ENCODE assay signal across 8 cellular contexts in genomic region chr10:92290837-92291609, GRCh38. TPM values are rescaled to one million over a fixed set of nuclear protein-coding genes. Genes with fewer than 3 reads are reported as not detected.
DNase-seq lines count a peak whose midpoint lies in the region; ATAC-seq and TF ChIP-seq lines count a peak whose summit lies in the region.

Gene CPEB3, minus strand, starts transcription at chr10:92291078. Its CDS starts 50,728 bp downstream, at chr10:92240350.
Gene MARCHF5, plus strand, starts transcription at chr10:92291167. Its CDS starts 328 bp downstream, at chr10:92291495.

- H3K4me3 Mint-ChIP-seq in activated naive CD8-positive, alpha-beta T cell, result peak within 1 kb of the TSS; percentile 94
- H3K4me3 Mint-ChIP-seq in glutamatergic neuron (ENCODE audit: unreplicated experiment) (peak within 1 kb of the TSS; percentile 97), osteocyte (ENCODE audit: unreplicated experiment) (peak within 1 kb of the TSS; percentile 85)

- no peaks in the 10 kb centered on the region for H3K27me3 Mint-ChIP-seq in activated naive CD8-positive, alpha-beta T cell
- peaks cover 7% of the 10 kb centered on the region for H3K27me3 Mint-ChIP-seq in glutamatergic neuron (ENCODE audit: unreplicated experiment)
- no peaks in the 10 kb centered on the region for H3K27me3 Mint-ChIP-seq in osteocyte (ENCODE audit: unreplicated experiment)

- peak; percentile 92 for DNase-seq in GM10266 (ENCODE audit: extremely low spot score)
- DNase-seq in NCI-H1048 (lab: John Stamatoyannopoulos, UW), result peak; percentile 81
- DNase-seq in SK-N-SH, result peak; percentile 96
- peak; percentile 95 for DNase-seq in glutamatergic neuron
- peak; percentile 98 for DNase-seq in osteocyte (ENCODE audit: extremely low spot score, unreplicated experiment)
- DNase-seq in thyroid gland, result peak; percentile 98

- 3% methylated on average over 23 of the region's 79 CpGs for WGBS in SK-N-SH (ENCODE audit: low lambda C conversion rate)
- WGBS in thyroid gland, 2 donors, result 3% methylated on average over 12 of the region's 79 CpGs; no CpG with 5 or more reads in 1 of the 2 donors

- TF ChIP-seq RAD21 in SK-N-SH (IDR thresholded peaks at IDR 0.05; ENCODE audit: low read length), result peak; percentile 35

- H3K79me2 ChIP-seq in SK-N-SH (ENCODE audit: insufficient read depth), result peaks cover 69% of the 10 kb centered on the region

- peaks cover 33% of the 10 kb centered on the region for H4K20me1 ChIP-seq in SK-N-SH (ENCODE audit: insufficient read depth)

- H3K4me1 ChIP-seq in SK-N-SH (ENCODE audit: control insufficient read depth in 1 of 2, insufficient read depth in 2 of 2, low read depth in 1 of 2, low read length in 1 of 2) (peaks cover 4% of the 10 kb centered on the region in 2 experiments; a peak in 2 of 4 replicates), thyroid gland (no peaks in the 10 kb centered on the region)

- peak within 1 kb of the TSS; percentile 95 for H2AFZ ChIP-seq in SK-N-SH (ENCODE audit: low read depth)

- POLR2A ChIA-PET in SK-N-SH (lab: Yijun Ruan, JAX), result interaction anchor here (0.6 to 1.6 kb wide), 4 partner anchors 38 to 61 kb away, joined by 3 to 7 read pairs (median 6); no protein-coding TSS in a partner anchor

- TF ChIP-seq POLR2A in thyroid gland (IDR thresholded peaks at IDR 0.05), result peak in 1 of 2 donors; percentile 92

- H3K4me3 ChIP-seq in SK-N-SH (ENCODE audit: low read depth in 2 of 2, low read length in 1 of 2) (peak within 1 kb of the TSS; percentile 95 to 98), thyroid gland (replicated peaks in 1 of 3) (peak within 1 kb of the TSS; percentile 71 to 99 (median 93))

- no peaks in the 10 kb centered on the region for H3K9me2 ChIP-seq in SK-N-SH

- peak within 1 kb of the TSS; percentile 97 for H3K9ac ChIP-seq in SK-N-SH

- peaks cover 13% of the 10 kb centered on the region for H3F3A ChIP-seq in SK-N-SH (replicated peaks; ENCODE audit: insufficient read depth)

- ATAC-seq in HG02588 (IDR thresholded peaks at IDR 0.05; ENCODE audit: unreplicated experiment), result peak; percentile 98

- peak in 1 of 2 experiments; percentile 28; a peak in 1 of 4 replicates for TF ChIP-seq EP300 in SK-N-SH (IDR thresholded peaks at IDR 0.05; ENCODE audit: borderline replicate concordance in 1 of 2, low read depth in 1 of 2, low read length in 1 of 2)

- H3K27me3 ChIP-seq in SK-N-SH (ENCODE audit: insufficient read depth) (no peaks in the 10 kb centered on the region), thyroid gland (no peaks in the 10 kb centered on the region)

- peaks cover 5% of the 10 kb centered on the region for H3K36me3 Mint-ChIP-seq in activated naive CD8-positive, alpha-beta T cell
- H3K36me3 Mint-ChIP-seq in glutamatergic neuron (ENCODE audit: unreplicated experiment) (no peaks in the 10 kb centered on the region), osteocyte (ENCODE audit: unreplicated experiment) (peaks cover 3% of the 10 kb centered on the region)

- CTCF ChIA-PET in SK-N-SH (lab: Yijun Ruan, JAX), result interaction anchor here (0.6 to 4.1 kb wide), 15 partner anchors 12 to 205 kb away, joined by 3 to 51 read pairs (median 4); no protein-coding TSS in a partner anchor

- TF ChIP-seq CTCF in GM10266 (IDR thresholded peaks at IDR 0.05; ENCODE audit: control insufficient read depth, insufficient read depth, low read depth, missing control alignments) (peak; percentile 47), SK-N-SH (IDR thresholded peaks at IDR 0.05) (peak; percentile 57), glutamatergic neuron (IDR thresholded peaks at IDR 0.05; ENCODE audit: partially characterized antibody, unreplicated experiment) (peak; percentile 79), osteocyte (IDR thresholded peaks at IDR 0.05) (peak; percentile 70), thyroid gland (IDR thresholded peaks at IDR 0.05) (peak; percentile 38 to 88 (median 77))

- H3K4me2 ChIP-seq in SK-N-SH, result peak within 1 kb of the TSS; percentile 93

- H3K9me3 Mint-ChIP-seq in activated naive CD8-positive, alpha-beta T cell (ENCODE audit: low read depth), result no peaks in the 10 kb centered on the region
- H3K9me3 Mint-ChIP-seq in glutamatergic neuron (ENCODE audit: unreplicated experiment) (peaks cover 7% of the 10 kb centered on the region), osteocyte (ENCODE audit: unreplicated experiment) (no peaks in the 10 kb centered on the region)

- H3K27ac Mint-ChIP-seq in activated naive CD8-positive, alpha-beta T cell, result peak within 1 kb of the TSS; percentile 82
- peak within 1 kb of the TSS; percentile 92 for H3K27ac Mint-ChIP-seq in glutamatergic neuron (ENCODE audit: unreplicated experiment)
- peak within 1 kb of the TSS; percentile 90 for H3K27ac Mint-ChIP-seq in osteocyte (ENCODE audit: unreplicated experiment)

- H3K36me3 ChIP-seq in SK-N-SH (replicated peaks in 1 of 2; ENCODE audit: control insufficient read depth in 1 of 2, insufficient read depth in 2 of 2, low read length in 1 of 2) (peaks cover 7 to 19% of the 10 kb centered on the region in 2 experiments), thyroid gland (no peaks in the 10 kb centered on the region)

- intact Hi-C loops in thyroid gland (cut with DNase I), result loop anchor here (5.0 kb wide), 2 partner anchors 54 to 204 kb away; no protein-coding TSS in a partner anchor

- H3K27ac ChIP-seq in SK-N-SH (ENCODE audit: low read depth in 2 of 2, low read length in 1 of 2) (peak within 1 kb of the TSS; percentile 77 to 87), thyroid gland (peak within 1 kb of the TSS; percentile 93 to 98 (median 97))

- peaks cover 28% of the 10 kb centered on the region for H3K4me1 Mint-ChIP-seq in activated naive CD8-positive, alpha-beta T cell (ENCODE audit: low read depth)
- peaks cover 7% of the 10 kb centered on the region for H3K4me1 Mint-ChIP-seq in glutamatergic neuron (ENCODE audit: low read depth, unreplicated experiment)
- peaks cover 21% of the 10 kb centered on the region for H3K4me1 Mint-ChIP-seq in osteocyte (ENCODE audit: unreplicated experiment)

- H3K9me3 ChIP-seq in SK-N-SH (no peaks in the 10 kb centered on the region), thyroid gland (no peaks in the 10 kb centered on the region)

TF ChIP-seq in SK-N-SH, 30 proteins besides CTCF, POLR2A, EP300 and RAD21:
- TF ChIP-seq JUND (IDR thresholded peaks at IDR 0.05) (no peak), TAF1 (IDR thresholded peaks at IDR 0.05; ENCODE audit: borderline replicate concordance, low read depth, low read length) (0 out of 2 replicates have a peak, but pooled peaks have one; percentile 14), ELF1 (IDR thresholded peaks at IDR 0.05) (peak; percentile 48), GABPA (IDR thresholded peaks at IDR 0.05; ENCODE audit: low read depth) (peak; percentile 61), NRF1 (IDR thresholded peaks at IDR 0.05; ENCODE audit: low read depth, low read length) (peak; percentile 66), NFIC (IDR thresholded peaks at IDR 0.05; ENCODE audit: borderline replicate concordance) (peak; percentile 53; the same call in 1 of the 2 replicates), RCOR1 (IDR thresholded peaks at IDR 0.05; ENCODE audit: low read length) (no peak), MXI1 (IDR thresholded peaks at IDR 0.05; ENCODE audit: low read depth, low read length) (peak; percentile 55), CHD2 (IDR thresholded peaks at IDR 0.05; ENCODE audit: low read length, partially characterized antibody) (peak; percentile 60), PBX3 (IDR thresholded peaks at IDR 0.05) (no peak), YY1 (IDR thresholded peaks at IDR 0.05; ENCODE audit: low read depth) (peak; percentile 40; the same call in 1 of the 2 replicates)

RNA-seq across cellular contexts. Expression of gene CPEB3, which starts in this region (rescaled TPM):
- 0.36 TPM in 2 replicates for polyA plus RNA-seq in SK-N-SH (2012; rRNA removed)
- polyA plus RNA-seq in SK-N-SH (2012; cell fraction: cytosol; rRNA removed), result 0.28 and 0.30 TPM in 2 replicates
- polyA plus RNA-seq in SK-N-SH (2012; cell fraction: nucleus; rRNA removed), result 0.66 and 0.97 TPM in 2 replicates
- total RNA-seq in glutamatergic neuron (ENCODE audit: unreplicated experiment) (8.0 TPM), osteocyte (1.9 and 2.0 TPM in 2 replicates), thyroid gland (10 to 100 TPM; 12.3 to 18.4 (median 12.7) TPM)

RNA-seq across cellular contexts. Expression of gene MARCHF5, which starts in this region (rescaled TPM):
- 24.2 and 32.0 TPM in 2 replicates for polyA plus RNA-seq in SK-N-SH (2012; rRNA removed)
- polyA plus RNA-seq in SK-N-SH (2012; cell fraction: cytosol; rRNA removed), result 40.8 and 46.1 TPM in 2 replicates
- 10.5 and 38.3 TPM in 2 replicates for polyA plus RNA-seq in SK-N-SH (2012; cell fraction: nucleus; rRNA removed)
- total RNA-seq in glutamatergic neuron (ENCODE audit: unreplicated experiment) (68.5 TPM), osteocyte (48.9 and 49.9 TPM in 2 replicates), thyroid gland (10 to 100 TPM; 24.2 to 29.8 (median 27.7) TPM)

Comparison
In these comparisons a context has a peak if more than half of its experiments do, and no peak if none do; other contexts are left out.
1. Peak in every context shown above with its lines: DNase-seq, ATAC-seq, H3K4me3 ChIP-seq and H3K27ac ChIP-seq.